1 cellular context compared by ENCODE assay signal in the genomic region with DNA sequence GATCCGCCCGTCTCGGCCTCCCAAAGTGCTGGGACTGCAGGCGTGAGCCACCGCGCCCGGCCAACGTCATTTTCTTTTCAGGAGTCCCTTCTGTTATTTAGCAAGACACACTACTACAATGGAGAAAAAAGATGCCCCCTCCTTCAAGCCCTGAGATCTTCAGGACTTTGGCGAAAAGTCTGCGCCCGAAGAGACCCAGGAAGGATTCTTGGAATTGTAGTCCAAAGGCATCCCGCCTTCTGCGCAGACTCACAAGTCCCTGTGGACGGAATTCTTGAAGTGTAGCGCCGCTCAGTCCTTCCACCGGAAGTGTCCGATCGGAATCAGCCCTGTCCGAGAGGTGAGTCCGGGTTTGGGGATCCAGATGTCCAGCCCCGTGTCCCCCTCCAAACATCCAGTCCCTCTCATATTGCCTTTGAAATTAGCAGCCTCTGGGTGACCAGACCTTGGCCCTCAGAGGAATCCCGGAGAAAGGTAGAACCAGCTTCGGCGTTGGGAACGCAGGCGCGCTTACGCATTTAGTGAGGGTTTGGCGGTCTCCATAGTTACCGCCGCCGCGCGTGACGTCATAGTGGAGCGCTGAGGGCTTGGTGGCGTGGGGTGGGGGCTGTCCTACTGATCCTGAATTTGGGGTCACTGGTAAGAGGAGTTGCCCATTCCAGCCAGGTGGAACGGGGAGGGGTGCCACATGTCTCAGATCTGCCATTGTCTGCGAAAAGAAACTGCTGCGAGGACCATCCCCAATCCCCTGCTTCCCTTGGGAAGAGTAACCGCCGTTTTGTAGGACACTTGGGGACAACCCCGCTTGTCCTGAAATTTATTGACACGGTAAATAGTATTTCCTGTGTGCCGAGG.
A peak's percentile ranks its signal among the peaks of the same experiment; 100 is the strongest.
TF ChIP-seq lines count a peak whose summit lies in the region.

No MANE protein-coding gene starts in this region.

TF ChIP-seq in K562, 482 proteins besides CTCF, POLR2A, EP300 and RAD21 (continued from another document and continues in another):
- TF ChIP-seq, protein P1, sequence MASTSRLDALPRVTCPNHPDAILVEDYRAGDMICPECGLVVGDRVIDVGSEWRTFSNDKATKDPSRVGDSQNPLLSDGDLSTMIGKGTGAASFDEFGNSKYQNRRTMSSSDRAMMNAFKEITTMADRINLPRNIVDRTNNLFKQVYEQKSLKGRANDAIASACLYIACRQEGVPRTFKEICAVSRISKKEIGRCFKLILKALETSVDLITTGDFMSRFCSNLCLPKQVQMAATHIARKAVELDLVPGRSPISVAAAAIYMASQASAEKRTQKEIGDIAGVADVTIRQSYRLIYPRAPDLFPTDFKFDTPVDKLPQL (IDR thresholded peaks at IDR 0.05; ENCODE audit: extremely low read depth, insufficient read length) = no peak
- TF ChIP-seq, protein P2, sequence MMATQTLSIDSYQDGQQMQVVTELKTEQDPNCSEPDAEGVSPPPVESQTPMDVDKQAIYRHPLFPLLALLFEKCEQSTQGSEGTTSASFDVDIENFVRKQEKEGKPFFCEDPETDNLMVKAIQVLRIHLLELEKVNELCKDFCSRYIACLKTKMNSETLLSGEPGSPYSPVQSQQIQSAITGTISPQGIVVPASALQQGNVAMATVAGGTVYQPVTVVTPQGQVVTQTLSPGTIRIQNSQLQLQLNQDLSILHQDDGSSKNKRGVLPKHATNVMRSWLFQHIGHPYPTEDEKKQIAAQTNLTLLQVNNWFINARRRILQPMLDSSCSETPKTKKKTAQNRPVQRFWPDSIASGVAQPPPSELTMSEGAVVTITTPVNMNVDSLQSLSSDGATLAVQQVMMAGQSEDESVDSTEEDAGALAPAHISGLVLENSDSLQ (IDR thresholded peaks at IDR 0.05) = peak; percentile 78
- TF ChIP-seq SMAD4 (CRISPR knock-in tag; conservative IDR thresholded peaks at IDR 0.05) (peak; percentile 97), ETV1 (tag; conservative IDR thresholded peaks at IDR 0.05; ENCODE audit: low read depth) (peak; percentile 100), HNRNPLL (IDR thresholded peaks at IDR 0.05; ENCODE audit: low read depth, low read length, poor library complexity, severe bottlenecking) (peak; percentile 96), IFI16 (CRISPR knock-in tag; IDR thresholded peaks at IDR 0.05) (no peak), SP2 (IDR thresholded peaks at IDR 0.05; ENCODE audit: extremely low read depth, low read depth, low read length, poor library complexity, severe bottlenecking) (no peak), PPARD (CRISPR knock-in tag; IDR thresholded peaks at IDR 0.05) (no peak), BRF1 (IDR thresholded peaks at IDR 0.05; ENCODE audit: borderline replicate concordance, extremely low read depth, insufficient read length) (no peak), HDAC2 (IDR thresholded peaks at IDR 0.05) (peak; percentile 95), HDAC6 (IDR thresholded peaks at IDR 0.05; ENCODE audit: low read depth, low read length) (no peak), TBL1XR1 (IDR thresholded peaks at IDR 0.05; ENCODE audit: low read length in 2 of 2) (peak in 1 of 2 experiments; percentile 44; a peak in 2 of 4 replicates), CEBPB (tag; IDR thresholded peaks at IDR 0.05) (no peak), SRSF3 (IDR thresholded peaks at IDR 0.05; ENCODE audit: insufficient read depth, low read length) (no peak), RBM25 (IDR thresholded peaks at IDR 0.05; ENCODE audit: low read depth, low read length, severe bottlenecking) (no peak), GABPB1 (CRISPR knock-in tag; IDR thresholded peaks at IDR 0.05) (peak; percentile 100), ZNF75A (CRISPR knock-in tag; IDR thresholded peaks at IDR 0.05) (0 out of 2 replicates have a peak, but pooled peaks have one; percentile 13), ZNF785 (CRISPR knock-in tag; IDR thresholded peaks at IDR 0.05) (no peak), HDAC1 (IDR thresholded peaks at IDR 0.05) (peak; percentile 74 to 97; a peak in 3 of 4 replicates), PML (IDR thresholded peaks at IDR 0.05; ENCODE audit: low read length) (0 out of 2 replicates have a peak, but pooled peaks have one; percentile 54), ZNF282 (CRISPR knock-in tag; IDR thresholded peaks at IDR 0.05) (no peak), SLC30A9 (CRISPR knock-in tag; IDR thresholded peaks at IDR 0.05) (no peak), PHF20 (IDR thresholded peaks at IDR 0.05; ENCODE audit: partially characterized antibody) (peak; percentile 98), ZNF695 (CRISPR knock-in tag; IDR thresholded peaks at IDR 0.05) (no peak)
- TF ChIP-seq, protein P3, sequence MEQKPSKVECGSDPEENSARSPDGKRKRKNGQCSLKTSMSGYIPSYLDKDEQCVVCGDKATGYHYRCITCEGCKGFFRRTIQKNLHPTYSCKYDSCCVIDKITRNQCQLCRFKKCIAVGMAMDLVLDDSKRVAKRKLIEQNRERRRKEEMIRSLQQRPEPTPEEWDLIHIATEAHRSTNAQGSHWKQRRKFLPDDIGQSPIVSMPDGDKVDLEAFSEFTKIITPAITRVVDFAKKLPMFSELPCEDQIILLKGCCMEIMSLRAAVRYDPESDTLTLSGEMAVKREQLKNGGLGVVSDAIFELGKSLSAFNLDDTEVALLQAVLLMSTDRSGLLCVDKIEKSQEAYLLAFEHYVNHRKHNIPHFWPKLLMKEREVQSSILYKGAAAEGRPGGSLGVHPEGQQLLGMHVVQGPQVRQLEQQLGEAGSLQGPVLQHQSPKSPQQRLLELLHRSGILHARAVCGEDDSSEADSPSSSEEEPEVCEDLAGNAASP (IDR thresholded peaks at IDR 0.05) = no peak
- TF ChIP-seq, protein P4, sequence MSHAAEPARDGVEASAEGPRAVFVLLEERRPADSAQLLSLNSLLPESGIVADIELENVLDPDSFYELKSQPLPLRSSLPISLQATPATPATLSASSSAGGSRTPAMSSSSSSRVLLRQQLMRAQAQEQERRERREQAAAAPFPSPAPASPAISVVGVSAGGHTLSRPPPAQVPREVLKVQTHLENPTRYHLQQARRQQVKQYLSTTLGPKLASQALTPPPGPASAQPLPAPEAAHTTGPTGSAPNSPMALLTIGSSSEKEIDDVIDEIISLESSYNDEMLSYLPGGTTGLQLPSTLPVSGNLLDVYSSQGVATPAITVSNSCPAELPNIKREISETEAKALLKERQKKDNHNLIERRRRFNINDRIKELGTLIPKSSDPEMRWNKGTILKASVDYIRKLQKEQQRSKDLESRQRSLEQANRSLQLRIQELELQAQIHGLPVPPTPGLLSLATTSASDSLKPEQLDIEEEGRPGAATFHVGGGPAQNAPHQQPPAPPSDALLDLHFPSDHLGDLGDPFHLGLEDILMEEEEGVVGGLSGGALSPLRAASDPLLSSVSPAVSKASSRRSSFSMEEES (CRISPR knock-in tag; IDR thresholded peaks at IDR 0.05) = peak; percentile 37
- TF ChIP-seq, protein P5, sequence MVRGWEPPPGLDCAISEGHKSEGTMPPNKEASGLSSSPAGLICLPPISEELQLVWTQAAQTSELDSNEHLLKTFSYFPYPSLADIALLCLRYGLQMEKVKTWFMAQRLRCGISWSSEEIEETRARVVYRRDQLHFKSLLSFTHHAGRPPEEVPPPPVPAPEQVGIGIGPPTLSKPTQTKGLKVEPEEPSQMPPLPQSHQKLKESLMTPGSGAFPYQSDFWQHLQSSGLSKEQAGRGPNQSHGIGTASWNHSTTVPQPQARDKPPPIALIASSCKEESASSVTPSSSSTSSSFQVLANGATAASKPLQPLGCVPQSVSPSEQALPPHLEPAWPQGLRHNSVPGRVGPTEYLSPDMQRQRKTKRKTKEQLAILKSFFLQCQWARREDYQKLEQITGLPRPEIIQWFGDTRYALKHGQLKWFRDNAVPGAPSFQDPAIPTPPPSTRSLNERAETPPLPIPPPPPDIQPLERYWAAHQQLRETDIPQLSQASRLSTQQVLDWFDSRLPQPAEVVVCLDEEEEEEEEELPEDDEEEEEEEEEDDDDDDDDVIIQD (CRISPR knock-in tag; IDR thresholded peaks at IDR 0.05) = 0 out of 2 replicates have a peak, but pooled peaks have one; percentile 38
- TF ChIP-seq, protein P6, sequence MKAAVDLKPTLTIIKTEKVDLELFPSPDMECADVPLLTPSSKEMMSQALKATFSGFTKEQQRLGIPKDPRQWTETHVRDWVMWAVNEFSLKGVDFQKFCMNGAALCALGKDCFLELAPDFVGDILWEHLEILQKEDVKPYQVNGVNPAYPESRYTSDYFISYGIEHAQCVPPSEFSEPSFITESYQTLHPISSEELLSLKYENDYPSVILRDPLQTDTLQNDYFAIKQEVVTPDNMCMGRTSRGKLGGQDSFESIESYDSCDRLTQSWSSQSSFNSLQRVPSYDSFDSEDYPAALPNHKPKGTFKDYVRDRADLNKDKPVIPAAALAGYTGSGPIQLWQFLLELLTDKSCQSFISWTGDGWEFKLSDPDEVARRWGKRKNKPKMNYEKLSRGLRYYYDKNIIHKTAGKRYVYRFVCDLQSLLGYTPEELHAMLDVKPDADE (conservative IDR thresholded peaks at IDR 0.05; ENCODE audit: control insufficient read depth, low read depth, low read length) = peak; percentile 94
- TF ChIP-seq, protein P7, sequence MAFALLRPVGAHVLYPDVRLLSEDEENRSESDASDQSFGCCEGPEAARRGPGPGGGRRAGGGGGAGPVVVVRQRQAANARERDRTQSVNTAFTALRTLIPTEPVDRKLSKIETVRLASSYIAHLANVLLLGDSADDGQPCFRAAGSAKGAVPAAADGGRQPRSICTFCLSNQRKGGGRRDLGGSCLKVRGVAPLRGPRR (CRISPR knock-in tag; IDR thresholded peaks at IDR 0.05) = 0 out of 2 replicates have a peak, but pooled peaks have one; percentile 8
- TF ChIP-seq, protein P8, sequence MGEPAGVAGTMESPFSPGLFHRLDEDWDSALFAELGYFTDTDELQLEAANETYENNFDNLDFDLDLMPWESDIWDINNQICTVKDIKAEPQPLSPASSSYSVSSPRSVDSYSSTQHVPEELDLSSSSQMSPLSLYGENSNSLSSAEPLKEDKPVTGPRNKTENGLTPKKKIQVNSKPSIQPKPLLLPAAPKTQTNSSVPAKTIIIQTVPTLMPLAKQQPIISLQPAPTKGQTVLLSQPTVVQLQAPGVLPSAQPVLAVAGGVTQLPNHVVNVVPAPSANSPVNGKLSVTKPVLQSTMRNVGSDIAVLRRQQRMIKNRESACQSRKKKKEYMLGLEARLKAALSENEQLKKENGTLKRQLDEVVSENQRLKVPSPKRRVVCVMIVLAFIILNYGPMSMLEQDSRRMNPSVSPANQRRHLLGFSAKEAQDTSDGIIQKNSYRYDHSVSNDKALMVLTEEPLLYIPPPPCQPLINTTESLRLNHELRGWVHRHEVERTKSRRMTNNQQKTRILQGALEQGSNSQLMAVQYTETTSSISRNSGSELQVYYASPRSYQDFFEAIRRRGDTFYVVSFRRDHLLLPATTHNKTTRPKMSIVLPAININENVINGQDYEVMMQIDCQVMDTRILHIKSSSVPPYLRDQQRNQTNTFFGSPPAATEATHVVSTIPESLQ (CRISPR knock-in tag; IDR thresholded peaks at IDR 0.05) = peak; percentile 55; the same call in 1 of the 2 replicates
- TF ChIP-seq, protein P9, sequence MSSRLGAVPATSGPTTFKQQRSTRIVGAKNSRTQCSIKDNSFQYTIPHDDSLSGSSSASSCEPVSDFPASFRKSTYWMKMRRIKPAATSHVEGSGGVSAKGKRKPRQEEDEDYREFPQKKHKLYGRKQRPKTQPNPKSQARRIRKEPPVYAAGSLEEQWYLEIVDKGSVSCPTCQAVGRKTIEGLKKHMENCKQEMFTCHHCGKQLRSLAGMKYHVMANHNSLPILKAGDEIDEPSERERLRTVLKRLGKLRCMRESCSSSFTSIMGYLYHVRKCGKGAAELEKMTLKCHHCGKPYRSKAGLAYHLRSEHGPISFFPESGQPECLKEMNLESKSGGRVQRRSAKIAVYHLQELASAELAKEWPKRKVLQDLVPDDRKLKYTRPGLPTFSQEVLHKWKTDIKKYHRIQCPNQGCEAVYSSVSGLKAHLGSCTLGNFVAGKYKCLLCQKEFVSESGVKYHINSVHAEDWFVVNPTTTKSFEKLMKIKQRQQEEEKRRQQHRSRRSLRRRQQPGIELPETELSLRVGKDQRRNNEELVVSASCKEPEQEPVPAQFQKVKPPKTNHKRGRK (tag; IDR thresholded peaks at IDR 0.05) = no peak
- TF ChIP-seq, protein P10, sequence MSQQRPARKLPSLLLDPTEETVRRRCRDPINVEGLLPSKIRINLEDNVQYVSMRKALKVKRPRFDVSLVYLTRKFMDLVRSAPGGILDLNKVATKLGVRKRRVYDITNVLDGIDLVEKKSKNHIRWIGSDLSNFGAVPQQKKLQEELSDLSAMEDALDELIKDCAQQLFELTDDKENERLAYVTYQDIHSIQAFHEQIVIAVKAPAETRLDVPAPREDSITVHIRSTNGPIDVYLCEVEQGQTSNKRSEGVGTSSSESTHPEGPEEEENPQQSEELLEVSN (IDR thresholded peaks at IDR 0.05; ENCODE audit: borderline replicate concordance in 1 of 2, extremely low read depth in 1 of 2, insufficient read depth in 1 of 2, insufficient read length in 1 of 2, low read depth in 1 of 2, low read length in 1 of 2, poor library complexity in 1 of 2, severe bottlenecking in 1 of 2) = peak; percentile 11 to 17
- TF ChIP-seq, protein P11, sequence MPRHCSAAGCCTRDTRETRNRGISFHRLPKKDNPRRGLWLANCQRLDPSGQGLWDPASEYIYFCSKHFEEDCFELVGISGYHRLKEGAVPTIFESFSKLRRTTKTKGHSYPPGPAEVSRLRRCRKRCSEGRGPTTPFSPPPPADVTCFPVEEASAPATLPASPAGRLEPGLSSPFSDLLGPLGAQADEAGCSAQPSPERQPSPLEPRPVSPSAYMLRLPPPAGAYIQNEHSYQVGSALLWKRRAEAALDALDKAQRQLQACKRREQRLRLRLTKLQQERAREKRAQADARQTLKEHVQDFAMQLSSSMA (CRISPR knock-in tag; IDR thresholded peaks at IDR 0.05) = peak; percentile 27; the same call in 1 of the 2 replicates
- TF ChIP-seq, protein P12, sequence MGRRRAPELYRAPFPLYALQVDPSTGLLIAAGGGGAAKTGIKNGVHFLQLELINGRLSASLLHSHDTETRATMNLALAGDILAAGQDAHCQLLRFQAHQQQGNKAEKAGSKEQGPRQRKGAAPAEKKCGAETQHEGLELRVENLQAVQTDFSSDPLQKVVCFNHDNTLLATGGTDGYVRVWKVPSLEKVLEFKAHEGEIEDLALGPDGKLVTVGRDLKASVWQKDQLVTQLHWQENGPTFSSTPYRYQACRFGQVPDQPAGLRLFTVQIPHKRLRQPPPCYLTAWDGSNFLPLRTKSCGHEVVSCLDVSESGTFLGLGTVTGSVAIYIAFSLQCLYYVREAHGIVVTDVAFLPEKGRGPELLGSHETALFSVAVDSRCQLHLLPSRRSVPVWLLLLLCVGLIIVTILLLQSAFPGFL (CRISPR knock-in tag; IDR thresholded peaks at IDR 0.05) = no peak
- TF ChIP-seq, protein P13, sequence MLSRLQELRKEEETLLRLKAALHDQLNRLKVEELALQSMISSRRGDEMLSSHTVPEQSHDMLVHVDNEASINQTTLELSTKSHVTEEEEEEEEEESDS (CRISPR knock-in tag; IDR thresholded peaks at IDR 0.05) = no peak
- TF ChIP-seq, protein P14, sequence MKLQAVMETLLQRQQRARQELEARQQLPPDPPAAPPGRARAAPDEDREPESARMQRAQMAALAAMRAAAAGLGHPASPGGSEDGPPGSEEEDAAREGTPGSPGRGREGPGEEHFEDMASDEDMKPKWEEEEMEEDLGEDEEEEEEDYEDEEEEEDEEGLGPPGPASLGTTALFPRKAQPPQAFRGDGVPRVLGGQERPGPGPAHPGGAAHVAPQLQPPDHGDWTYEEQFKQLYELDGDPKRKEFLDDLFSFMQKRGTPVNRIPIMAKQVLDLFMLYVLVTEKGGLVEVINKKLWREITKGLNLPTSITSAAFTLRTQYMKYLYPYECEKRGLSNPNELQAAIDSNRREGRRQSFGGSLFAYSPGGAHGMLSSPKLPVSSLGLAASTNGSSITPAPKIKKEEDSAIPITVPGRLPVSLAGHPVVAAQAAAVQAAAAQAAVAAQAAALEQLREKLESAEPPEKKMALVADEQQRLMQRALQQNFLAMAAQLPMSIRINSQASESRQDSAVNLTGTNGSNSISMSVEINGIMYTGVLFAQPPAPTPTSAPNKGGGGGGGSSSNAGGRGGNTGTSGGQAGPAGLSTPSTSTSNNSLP (IDR thresholded peaks at IDR 0.05; ENCODE audit: borderline replicate concordance, low read depth, low read length) = peak; percentile 11; the same call in 1 of the 2 replicates
